ENCODE assay signal across 1 cellular context in genomic region chr6:31158863-31159855, GRCh38.
TF ChIP-seq lines count a peak whose summit lies in the region.

No MANE protein-coding gene starts in this region.

TF ChIP-seq in HepG2, 621 proteins besides CTCF, POLR2A, EP300 and RAD21 (continued from another document and continues in another):
- no peak for TF ChIP-seq FOSL1 (CRISPR knock-in tag; IDR thresholded peaks at IDR 0.05; ENCODE audit: borderline replicate concordance)
- no peak for TF ChIP-seq FIP1L1 (IDR thresholded peaks at IDR 0.05; ENCODE audit: borderline replicate concordance, insufficient read depth, low read depth, low read length)
- no peak for TF ChIP-seq ZNF788 (CRISPR knock-in tag; IDR thresholded peaks at IDR 0.05; ENCODE audit: borderline replicate concordance)
- TF ChIP-seq KDM2A (CRISPR knock-in tag; IDR thresholded peaks at IDR 0.05; ENCODE audit: borderline replicate concordance, low read depth): peak; percentile 32; the same call in 1 of the 2 replicates
- TF ChIP-seq SP5 (CRISPR knock-in tag; IDR thresholded peaks at IDR 0.05; ENCODE audit: borderline replicate concordance, low read depth): 0 out of 2 replicates have a peak, but pooled peaks have one; percentile 7
- no peak for TF ChIP-seq ZNF569 (CRISPR knock-in tag; IDR thresholded peaks at IDR 0.05; ENCODE audit: borderline replicate concordance)
- TF ChIP-seq PHF5A (CRISPR knock-in tag; IDR thresholded peaks at IDR 0.05; ENCODE audit: low read depth, unreplicated experiment): no peak
- TF ChIP-seq TAF15 (IDR thresholded peaks at IDR 0.05; ENCODE audit: low read depth, low read length, poor library complexity, severe bottlenecking): no peak
- TF ChIP-seq FOXO1 (CRISPR knock-in tag; IDR thresholded peaks at IDR 0.05): no peak
- TF ChIP-seq REL (CRISPR knock-in tag; conservative IDR thresholded peaks at IDR 0.05): no peak; the same call in 1 of the 2 replicates
- TF ChIP-seq POGK (CRISPR knock-in tag; conservative IDR thresholded peaks at IDR 0.05): 0 out of 2 replicates have a peak, but pooled peaks have one; percentile 23
- no peak for TF ChIP-seq ZNF432 (CRISPR knock-in tag; IDR thresholded peaks at IDR 0.05; ENCODE audit: borderline replicate concordance)
- no peak for TF ChIP-seq KDM6A (CRISPR knock-in tag; IDR thresholded peaks at IDR 0.05; ENCODE audit: low read depth)
- no peak for TF ChIP-seq SMAD9 (CRISPR knock-in tag; IDR thresholded peaks at IDR 0.05)
- TF ChIP-seq ZNF660 (CRISPR knock-in tag; IDR thresholded peaks at IDR 0.05; ENCODE audit: borderline replicate concordance, low read depth): no peak
- TF ChIP-seq NFYC (CRISPR knock-in tag; IDR thresholded peaks at IDR 0.05): 0 out of 2 replicates have a peak, but pooled peaks have one; percentile 10
- no peak for TF ChIP-seq PBX2 (CRISPR knock-in tag; IDR thresholded peaks at IDR 0.05)
- TF ChIP-seq SP4 (CRISPR knock-in tag; IDR thresholded peaks at IDR 0.05): no peak
- peak; percentile 93 for TF ChIP-seq MTERF4 (CRISPR knock-in tag; IDR thresholded peaks at IDR 0.05)
- no peak for TF ChIP-seq IRX3 (CRISPR knock-in tag; IDR thresholded peaks at IDR 0.05; ENCODE audit: borderline replicate concordance, low read depth)
- TF ChIP-seq CBX5 (CRISPR knock-in tag; IDR thresholded peaks at IDR 0.05; ENCODE audit: borderline replicate concordance): no peak
- peak; percentile 56 for TF ChIP-seq ZNF18 (CRISPR knock-in tag; IDR thresholded peaks at IDR 0.05; ENCODE audit: insufficient replicate concordance)
- no peak for TF ChIP-seq BCLAF1 (IDR thresholded peaks at IDR 0.05)
- 0 out of 2 replicates have a peak, but pooled peaks have one; percentile 69 for TF ChIP-seq HNRNPL (IDR thresholded peaks at IDR 0.05; ENCODE audit: low read depth, low read length)
- peak; percentile 29; the same call in 1 of the 2 replicates for TF ChIP-seq HDAC2 (CRISPR knock-in tag; IDR thresholded peaks at IDR 0.05)
- no peak for TF ChIP-seq MLXIP (CRISPR knock-in tag; IDR thresholded peaks at IDR 0.05; ENCODE audit: borderline replicate concordance)
- 0 out of 2 replicates have a peak, but pooled peaks have one; percentile 2 for TF ChIP-seq ZNF780A (CRISPR knock-in tag; IDR thresholded peaks at IDR 0.05)
- TF ChIP-seq ZNF567 (CRISPR knock-in tag; IDR thresholded peaks at IDR 0.05; ENCODE audit: borderline replicate concordance): no peak
- no peak for TF ChIP-seq ZBTB2 (CRISPR knock-in tag; IDR thresholded peaks at IDR 0.05; ENCODE audit: low read depth)
- no peak for TF ChIP-seq FOXK2 (IDR thresholded peaks at IDR 0.05)
- no peak for TF ChIP-seq PAXIP1 (CRISPR knock-in tag; conservative IDR thresholded peaks at IDR 0.05)
- TF ChIP-seq GMEB2 (CRISPR knock-in tag; IDR thresholded peaks at IDR 0.05; ENCODE audit: low read depth): no peak
- no peak for TF ChIP-seq HOXA5 (CRISPR knock-in tag; IDR thresholded peaks at IDR 0.05)
- TF ChIP-seq GATA4 (IDR thresholded peaks at IDR 0.05; ENCODE audit: borderline replicate concordance, low read depth): no peak
- no peak for TF ChIP-seq POLR2G (IDR thresholded peaks at IDR 0.05; ENCODE audit: low read depth, low read length)
- no peak for TF ChIP-seq PCBP2 (optimal IDR thresholded peaks at IDR 0.05; ENCODE audit: low read depth, low read length, poor library complexity, severe bottlenecking)
- no peak; the same call in 1 of the 2 replicates for TF ChIP-seq ATF7-NPFF (CRISPR knock-in tag; IDR thresholded peaks at IDR 0.05; ENCODE audit: low read depth)
- no peak; the same call in 1 of the 2 replicates for TF ChIP-seq TBX2 (CRISPR knock-in tag; IDR thresholded peaks at IDR 0.05; ENCODE audit: borderline replicate concordance)
- TF ChIP-seq ZNF430 (CRISPR knock-in tag; IDR thresholded peaks at IDR 0.05): no peak
- no peak for TF ChIP-seq ZNF235 (CRISPR knock-in tag; IDR thresholded peaks at IDR 0.05; ENCODE audit: borderline replicate concordance)
- TF ChIP-seq MAFG (CRISPR knock-in tag; IDR thresholded peaks at IDR 0.05): no peak
